Comparison of ENCODE assay signal across 14 cellular contexts in genomic region chr3:151584603-151585002, GRCh38.
DNase-seq lines count a peak whose midpoint lies in the region; ATAC-seq and TF ChIP-seq lines count a peak whose summit lies in the region.
"Had no signal": no experiment of that assay in that cellular context is flagged by ENCODE, and none has a peak within 500 bp of the region (broad histone marks: within the 10 kb centered on the region; RNA-seq: fewer than 3 reads in every experiment).

No MANE protein-coding gene starts in this region.

- no peaks in the 10 kb centered on the region for H3K36me3 Mint-ChIP-seq in Calu3 (ENCODE audit: insufficient read depth, unreplicated experiment)

- CTCF ChIA-PET in Calu3 (lab: Charles Lee), result interaction anchor here (0.6 to 1.7 kb wide), 2 partner anchors 9 to 825 kb away, joined by 3 to 4 read pairs; no protein-coding TSS in a partner anchor

- no peaks in the 10 kb centered on the region for H3K27me3 Mint-ChIP-seq in Calu3 (ENCODE audit: unreplicated experiment)
- H3K27me3 Mint-ChIP-seq: activated B cell treated with CpG ODN at 0.5 μM for 24 hours had no signal

- H3K27ac Mint-ChIP-seq in Calu3 (ENCODE audit: unreplicated experiment), result no peak overlapping the region
- H3K27ac Mint-ChIP-seq: activated B cell treated with CpG ODN at 0.5 μM for 24 hours had no signal

- intact Hi-C loops in Calu3 (cut with micrococcal nuclease; ENCODE audit: unreplicated experiment) (loop anchor here (10.0 kb wide), 1 partner anchor 330 kb away; no protein-coding TSS in a partner anchor), left colon (cut with DNase I, micrococcal nuclease) (no loop called here)

- H3K4me3 Mint-ChIP-seq in Calu3 (ENCODE audit: low read depth, unreplicated experiment), result no peak overlapping the region
- H3K4me3 Mint-ChIP-seq: activated B cell treated with CpG ODN at 0.5 μM for 24 hours had no signal

- no TSS peak for BruUV-seq in Calu3 (replicated peaks; lab: Mats Ljungman, UMichigan)

- no peaks in the 10 kb centered on the region for H3K4me1 Mint-ChIP-seq in Calu3 (ENCODE audit: low read depth, unreplicated experiment)
- H3K4me1 Mint-ChIP-seq: activated B cell treated with CpG ODN at 0.5 μM for 24 hours had no signal

- peaks cover under 1% of the 10 kb centered on the region for H3K9me3 Mint-ChIP-seq in Calu3 (ENCODE audit: low read depth, unreplicated experiment)
- H3K9me3 Mint-ChIP-seq: activated B cell treated with CpG ODN at 0.5 μM for 24 hours had no signal

- peak; percentile 89 for ATAC-seq in GM21447 (IDR thresholded peaks at IDR 0.05; ENCODE audit: unreplicated experiment)
- ATAC-seq in HG02938 (IDR thresholded peaks at IDR 0.05; ENCODE audit: unreplicated experiment), result no peak
- no peak for ATAC-seq in HG03565 (IDR thresholded peaks at IDR 0.05; ENCODE audit: unreplicated experiment)
- ATAC-seq in left colon, result no peak
- ATAC-seq: heart left ventricle, sciatic nerve had no signal

- no peak for TF ChIP-seq CTCF in Calu3 (IDR thresholded peaks at IDR 0.05; ENCODE audit: unreplicated experiment)

- DNase-seq in Calu3 (peak; percentile 12), Kasumi-1 (lab: John Stamatoyannopoulos, UW) (peak; percentile 56 to 75), dermis blood vessel endothelial cell (peak; percentile 35), left colon (no peak)
- DNase-seq in NK-92 treated with Interleukin-12 subunit alpha and Interleukin-12 subunit beta, amount 100 ng/mL, for 24 hours (lab: John Stamatoyannopoulos, UW), result no peak
- DNase-seq: activated B cell treated with CpG ODN at 0.5 μM for 24 hours; activated effector memory CD4-positive, alpha-beta T cell treated with Interleukin-2 at 50 U/mL for 16 hours; C1 segment of cervical spinal cord; cortex of kidney; heart left ventricle had no signal

Comparison
In these comparisons a context has a peak if more than half of its experiments do, and no peak if none do; other contexts are left out.
1. DNase-seq: peak in Calu3 (single experiment), Kasumi-1 (2 of 2) and dermis blood vessel endothelial cell (single experiment); none in NK-92 treated with Interleukin-12 subunit alpha and Interleukin-12 subunit beta, amount 100 ng/mL, for 24 hours (single experiment) and left colon (0 of 2).